ENCODE assay signal across 19 cellular contexts in the genomic region with DNA sequence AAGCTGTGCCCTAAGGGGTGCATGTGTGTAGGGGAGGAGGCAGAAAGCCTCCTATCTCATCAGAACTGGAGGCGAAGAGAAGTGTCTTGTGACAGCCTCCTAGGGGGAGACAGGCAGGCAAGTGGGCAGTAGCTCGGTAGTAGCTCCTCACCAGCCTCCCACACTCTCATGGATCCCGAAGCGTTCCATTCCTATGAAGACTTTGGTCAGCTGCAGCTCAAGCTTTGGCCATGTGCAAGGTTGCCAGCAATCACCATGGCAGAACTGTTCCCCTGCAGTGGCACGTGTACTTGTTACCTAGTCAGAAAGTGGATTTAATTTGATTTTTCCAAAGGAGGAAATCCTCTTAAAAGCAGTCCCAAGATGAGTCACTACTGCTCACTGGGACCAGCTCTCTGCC.
"Had no signal": no experiment of that assay in that cellular context is flagged by ENCODE, and none has a peak within 500 bp of the region (broad histone marks: within the 10 kb centered on the region; RNA-seq: fewer than 3 reads in every experiment).

No MANE protein-coding gene starts in this region.

- H3K4me2 ChIP-seq: smooth muscle cell had no signal

- H3K4me1 ChIP-seq: body of pancreas, sigmoid colon had no signal

- H3K27me3 ChIP-seq: body of pancreas, sigmoid colon had no signal

- H3K27ac Mint-ChIP-seq: activated CD4-positive, alpha-beta T cell treated with anti-CD3 and anti-CD28 coated beads, Interleukin-2, amount 10 ng/mL, durations not matched to agents 7 days and 5 days; activated CD8-positive, alpha-beta T cell treated with anti-CD3 and anti-CD28 coated beads for 36 hours; activated naive CD8-positive, alpha-beta T cell treated with anti-CD3 and anti-CD28 coated beads, Interleukin-2, amount 50 U/mL, for 24 hours; activated T-helper 1 cell treated with anti-CD3 and anti-CD28 coated beads, Interleukin-12 subunit alpha, Interleukin-12 subunit beta, Interleukin-2, Interleukin-4 antibody, amounts not matched to agents 30 ng/mL and 10 ng/mL and 1 ng/mL, durations not matched to agents 14 hours and 24 hours and 36 hours; memory B cell; nephron progenitor cell; stimulated activated naive B cell treated with anti-CD40 and anti-IgM and Interleukin-4, amounts not matched to agents 10 μg/mL and 1 μg/mL and 100 μg/mL, for 72 hours; T-helper 1 cell treated with Interleukin-12 subunit alpha and Interleukin-12 subunit beta and Interleukin-4 antibody, amounts not matched to agents 30 μg/mL and 1 μg/mL, for 36 hours had no signal

- H3K4me3 ChIP-seq: body of pancreas, sigmoid colon, smooth muscle cell had no signal

- DNase-seq: activated CD4-positive, alpha-beta T cell treated with anti-CD3 and anti-CD28 coated beads, Interleukin-2, amount 10 ng/mL, durations not matched to agents 7 days and 5 days; activated CD8-positive, alpha-beta T cell treated with anti-CD3 and anti-CD28 coated beads for 36 hours; activated gamma-delta T cell; activated naive CD4-positive, alpha-beta T cell treated with anti-CD3 and anti-CD28 coated beads, Interleukin-2, amount 50 U/mL, for 16 hours; activated naive CD8-positive, alpha-beta T cell treated with anti-CD3 and anti-CD28 coated beads, Interleukin-2, amount 50 U/mL, for 24 hours; body of pancreas; dermis blood vessel endothelial cell; effector memory CD4-positive, alpha-beta T cell; left cardiac atrium; nephron progenitor cell; occipital lobe; sigmoid colon; stimulated activated CD4-positive, alpha-beta T cell treated with anti-CD3 and anti-CD28 coated beads, Interleukin-15, amount 100 ng/mL, for 24 hours; stimulated activated CD8-positive, alpha-beta memory T cell treated with anti-CD3 and anti-CD28 coated beads, Interleukin-4, amount 100 ng/mL, for 48 hours; stimulated activated naive B cell treated with anti-CD40 and anti-IgM and Interleukin-4, amounts not matched to agents 10 μg/mL and 1 μg/mL and 100 μg/mL, for 72 hours had no signal

- H3K4me3 Mint-ChIP-seq: activated CD4-positive, alpha-beta T cell treated with anti-CD3 and anti-CD28 coated beads, Interleukin-2, amount 10 ng/mL, durations not matched to agents 7 days and 5 days; activated CD8-positive, alpha-beta T cell treated with anti-CD3 and anti-CD28 coated beads for 36 hours; activated naive CD8-positive, alpha-beta T cell treated with anti-CD3 and anti-CD28 coated beads, Interleukin-2, amount 50 U/mL, for 24 hours; activated T-helper 1 cell treated with anti-CD3 and anti-CD28 coated beads, Interleukin-12 subunit alpha, Interleukin-12 subunit beta, Interleukin-2, Interleukin-4 antibody, amounts not matched to agents 30 ng/mL and 10 ng/mL and 1 ng/mL, durations not matched to agents 14 hours and 24 hours and 36 hours; memory B cell; nephron progenitor cell; stimulated activated naive B cell treated with anti-CD40 and anti-IgM and Interleukin-4, amounts not matched to agents 10 μg/mL and 1 μg/mL and 100 μg/mL, for 72 hours; T-helper 1 cell treated with Interleukin-12 subunit alpha and Interleukin-12 subunit beta and Interleukin-4 antibody, amounts not matched to agents 30 μg/mL and 1 μg/mL, for 36 hours had no signal

- H3K27me3 Mint-ChIP-seq: activated CD4-positive, alpha-beta T cell treated with anti-CD3 and anti-CD28 coated beads, Interleukin-2, amount 10 ng/mL, durations not matched to agents 7 days and 5 days; activated CD8-positive, alpha-beta T cell treated with anti-CD3 and anti-CD28 coated beads for 36 hours; activated naive CD8-positive, alpha-beta T cell treated with anti-CD3 and anti-CD28 coated beads, Interleukin-2, amount 50 U/mL, for 24 hours; memory B cell; stimulated activated naive B cell treated with anti-CD40 and anti-IgM and Interleukin-4, amounts not matched to agents 10 μg/mL and 1 μg/mL and 100 μg/mL, for 72 hours had no signal

- H3K9me3 ChIP-seq: body of pancreas, sigmoid colon had no signal

- H3K9me3 Mint-ChIP-seq: activated CD8-positive, alpha-beta T cell treated with anti-CD3 and anti-CD28 coated beads for 36 hours; activated naive CD8-positive, alpha-beta T cell treated with anti-CD3 and anti-CD28 coated beads, Interleukin-2, amount 50 U/mL, for 24 hours; activated T-helper 1 cell treated with anti-CD3 and anti-CD28 coated beads, Interleukin-12 subunit alpha, Interleukin-12 subunit beta, Interleukin-2, Interleukin-4 antibody, amounts not matched to agents 30 ng/mL and 10 ng/mL and 1 ng/mL, durations not matched to agents 14 hours and 24 hours and 36 hours; memory B cell; nephron progenitor cell; stimulated activated naive B cell treated with anti-CD40 and anti-IgM and Interleukin-4, amounts not matched to agents 10 μg/mL and 1 μg/mL and 100 μg/mL, for 72 hours; T-helper 1 cell treated with Interleukin-12 subunit alpha and Interleukin-12 subunit beta and Interleukin-4 antibody, amounts not matched to agents 30 μg/mL and 1 μg/mL, for 36 hours had no signal

- H3K27ac ChIP-seq: body of pancreas, sigmoid colon had no signal
